ENCODE assay signal across 13 cellular contexts in the genomic region with DNA sequence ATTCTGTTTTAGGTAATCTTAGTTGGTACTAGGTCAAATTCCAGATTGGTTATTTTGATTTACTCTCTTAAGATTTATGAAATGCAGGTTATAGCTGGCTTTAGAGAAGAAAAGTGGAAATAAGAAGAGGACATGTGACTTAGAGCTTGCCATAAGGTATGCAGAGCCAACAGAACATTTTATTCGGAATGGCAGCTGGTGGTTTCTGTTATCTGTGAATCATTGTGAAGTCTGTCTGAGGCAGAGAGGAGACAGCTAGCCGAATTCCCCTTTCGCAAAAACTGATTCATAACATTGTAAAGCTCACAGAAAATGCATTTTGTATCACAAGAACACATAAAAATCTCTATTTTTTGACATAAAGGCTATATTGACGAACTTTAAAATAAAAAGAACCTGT.
DNase-seq lines count a peak whose midpoint lies in the region; ATAC-seq and TF ChIP-seq lines count a peak whose summit lies in the region.
"Had no signal": no experiment of that assay in that cellular context is flagged by ENCODE, and none has a peak within 500 bp of the region (broad histone marks: within the 10 kb centered on the region; RNA-seq: fewer than 3 reads in every experiment).

No MANE protein-coding gene starts in this region.

- peaks cover 0 to 27% (median 10%) of the 10 kb centered on the region in 12 donors for H3K4me1 ChIP-seq in heart left ventricle
- H3K4me1 ChIP-seq in adrenal gland (replicated peaks in 1 of 2): peaks cover 4 to 21% of the 10 kb centered on the region in 2 donors
- peaks cover 50% of the 10 kb centered on the region for H3K4me1 ChIP-seq in hepatocyte (ENCODE audit: insufficient read depth)
- no peaks in the 10 kb centered on the region for H3K4me1 ChIP-seq in mucosa of descending colon (ENCODE audit: low read depth)
- H3K4me1 ChIP-seq: upper lobe of left lung had no signal

- H3K27me3 ChIP-seq in heart left ventricle: no peaks in the 10 kb centered on the region
- H3K27me3 ChIP-seq in adrenal gland: no peaks in the 10 kb centered on the region
- H3K27me3 ChIP-seq in hepatocyte: no peaks in the 10 kb centered on the region
- H3K27me3 ChIP-seq: upper lobe of left lung had no signal

- DNase-seq in heart left ventricle (no peak), Right ventricle myocardium superior (no peak), adrenal gland (peak in 3 of 7 donors; percentile 23 to 35 (median 27)), hepatocyte (ENCODE audit: low spot score) (no peak), mucosa of descending colon (no peak)
- no peak for DNase-seq in stimulated activated CD4-positive, alpha-beta T cell treated with anti-CD3 and anti-CD28 coated beads, Interleukin-4, amount 100 ng/mL, for 24 hours
- DNase-seq: erythroblast, GF-D8, NCI-H510A treated with DMSO at 0.1 percent for 48 hours, right cardiac atrium, upper lobe of left lung had no signal

- peak in 3 of 4 donors; percentile 38 to 77 (median 54) for ATAC-seq in heart left ventricle
- ATAC-seq in Right ventricle myocardium superior (ENCODE audit: poor library complexity): no peak
- ATAC-seq in HG02970 (IDR thresholded peaks at IDR 0.05; ENCODE audit: low FRiP score, unreplicated experiment): no peak
- ATAC-seq in GM18868 (IDR thresholded peaks at IDR 0.05; ENCODE audit: unreplicated experiment): no peak
- ATAC-seq in mucosa of descending colon: no peak
- ATAC-seq: right cardiac atrium had no signal

- H4K20me1 ChIP-seq in hepatocyte (ENCODE audit: insufficient read depth, poor library complexity, severe bottlenecking): no peaks in the 10 kb centered on the region

- H3K4me3 ChIP-seq in heart left ventricle: no peak overlapping the region
- no peak overlapping the region for H3K4me3 ChIP-seq in adrenal gland
- no peak overlapping the region for H3K4me3 ChIP-seq in hepatocyte
- H3K4me3 ChIP-seq in mucosa of descending colon: no peak overlapping the region
- H3K4me3 ChIP-seq: upper lobe of left lung had no signal

- intact Hi-C loops in heart left ventricle (cut with DNase I): loop anchor here in 1 of 10 donors (5.0 kb wide), 1 partner anchor 90 kb away; no protein-coding TSS in a partner anchor
- intact Hi-C loops in Right ventricle myocardium superior (cut with DNase I): no loop called here
- intact Hi-C loops in adrenal gland (cut with DNase I): no loop called here
- intact Hi-C loops in mucosa of descending colon (cut with DNase I, micrococcal nuclease): no loop called here

- no peak overlapping the region for H2AFZ ChIP-seq in hepatocyte

- H3K27ac ChIP-seq in heart left ventricle: peak overlapping the region in 1 of 12 donors; percentile 47
- peak overlapping the region in 4 of 5 donors; percentile 24 to 56 (median 32) for H3K27ac ChIP-seq in adrenal gland
- H3K27ac ChIP-seq in hepatocyte: peak overlapping the region; percentile 66
- H3K27ac ChIP-seq: upper lobe of left lung had no signal

- TF ChIP-seq POLR2A in heart left ventricle (IDR thresholded peaks at IDR 0.05) (no peak), adrenal gland (IDR thresholded peaks at IDR 0.05) (peak in 1 of 2 donors; percentile 23)

- no peaks in the 10 kb centered on the region for H3K9me3 ChIP-seq in heart left ventricle
- H3K9me3 ChIP-seq in adrenal gland (replicated peaks in 1 of 3): no peaks in the 10 kb centered on the region
- no peaks in the 10 kb centered on the region for H3K9me3 ChIP-seq in hepatocyte (ENCODE audit: low read depth)
- H3K9me3 ChIP-seq in mucosa of descending colon: no peaks in the 10 kb centered on the region
- H3K9me3 ChIP-seq: upper lobe of left lung had no signal

- H3K9me2 ChIP-seq in hepatocyte (replicated peaks; ENCODE audit: insufficient read depth): no peaks in the 10 kb centered on the region

- H3K79me2 ChIP-seq in hepatocyte: no peaks in the 10 kb centered on the region

- 49 to 88% (median 64%) methylated on average over 4 of the region's 4 CpGs for WGBS in heart left ventricle, 4 donors
- WGBS in adrenal gland, 4 donors: 24 to 55% (median 43%) methylated on average over 4 of the region's 4 CpGs
- 39% methylated on average over 4 of the region's 4 CpGs for WGBS in hepatocyte (ENCODE audit: low lambda C conversion rate, missing lambda C conversion rate)

- no peak for TF ChIP-seq CTCF in heart left ventricle (IDR thresholded peaks at IDR 0.05)
- TF ChIP-seq CTCF in adrenal gland (IDR thresholded peaks at IDR 0.05): no peak
- TF ChIP-seq CTCF in hepatocyte (IDR thresholded peaks at IDR 0.05; ENCODE audit: poor library complexity): no peak
- no peak for TF ChIP-seq CTCF in mucosa of descending colon (IDR thresholded peaks at IDR 0.05)

- H3K36me3 ChIP-seq in heart left ventricle: no peaks in the 10 kb centered on the region
- no peaks in the 10 kb centered on the region for H3K36me3 ChIP-seq in adrenal gland (replicated peaks in 1 of 2)
- no peaks in the 10 kb centered on the region for H3K36me3 ChIP-seq in hepatocyte (replicated peaks; ENCODE audit: insufficient read depth, low read depth)
- H3K36me3 ChIP-seq in mucosa of descending colon (ENCODE audit: low read depth): no peaks in the 10 kb centered on the region
- H3K36me3 ChIP-seq: upper lobe of left lung had no signal

- H3K4me2 ChIP-seq in hepatocyte: peak overlapping the region; percentile 5

Comparison
In these comparisons a context has a peak if more than half of its experiments do, and no peak if none do; other contexts are left out.
1. ATAC-seq: peak in heart left ventricle (3 of 4); none in Right ventricle myocardium superior (single experiment), HG02970 (single experiment), GM18868 (single experiment) and mucosa of descending colon (single experiment).